8 cellular contexts compared by ENCODE assay signal in the genomic region with DNA sequence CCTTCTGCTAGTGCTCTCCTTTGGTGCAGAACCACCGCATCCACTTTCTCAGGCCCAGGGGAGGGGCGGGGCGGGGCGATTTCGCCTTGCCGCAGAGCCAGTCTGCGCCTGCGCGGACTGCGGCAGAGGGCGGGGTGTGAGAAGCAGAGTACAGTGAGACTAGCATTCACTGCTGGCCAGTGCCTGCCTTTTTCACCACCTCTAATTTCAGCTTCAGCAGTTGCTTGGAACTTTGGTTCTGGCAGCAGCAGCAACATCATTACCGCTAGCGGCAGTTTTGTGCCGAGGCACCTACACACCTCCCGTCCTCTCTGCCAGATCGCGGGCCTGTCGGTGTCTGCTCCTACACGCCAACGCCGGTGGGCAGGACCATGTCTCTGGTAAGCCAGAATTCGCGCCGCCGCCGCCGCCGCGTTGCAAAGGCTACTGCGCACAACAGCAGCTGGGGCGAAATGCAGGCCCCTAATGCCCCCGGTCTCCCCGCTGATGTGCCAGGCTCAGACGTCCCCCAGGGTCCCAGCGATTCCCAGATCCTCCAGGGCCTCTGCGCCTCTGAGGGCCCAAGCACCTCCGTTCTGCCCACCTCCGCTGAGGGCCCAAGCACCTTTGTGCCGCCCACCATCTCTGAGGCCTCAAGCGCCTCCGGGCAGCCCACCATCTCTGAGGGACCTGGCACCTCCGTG. TPM values are rescaled to one million over a fixed set of nuclear protein-coding genes. Genes with fewer than 3 reads are reported as not detected.
DNase-seq lines count a peak whose midpoint lies in the region; ATAC-seq and TF ChIP-seq lines count a peak whose summit lies in the region.

A gene with protein sequence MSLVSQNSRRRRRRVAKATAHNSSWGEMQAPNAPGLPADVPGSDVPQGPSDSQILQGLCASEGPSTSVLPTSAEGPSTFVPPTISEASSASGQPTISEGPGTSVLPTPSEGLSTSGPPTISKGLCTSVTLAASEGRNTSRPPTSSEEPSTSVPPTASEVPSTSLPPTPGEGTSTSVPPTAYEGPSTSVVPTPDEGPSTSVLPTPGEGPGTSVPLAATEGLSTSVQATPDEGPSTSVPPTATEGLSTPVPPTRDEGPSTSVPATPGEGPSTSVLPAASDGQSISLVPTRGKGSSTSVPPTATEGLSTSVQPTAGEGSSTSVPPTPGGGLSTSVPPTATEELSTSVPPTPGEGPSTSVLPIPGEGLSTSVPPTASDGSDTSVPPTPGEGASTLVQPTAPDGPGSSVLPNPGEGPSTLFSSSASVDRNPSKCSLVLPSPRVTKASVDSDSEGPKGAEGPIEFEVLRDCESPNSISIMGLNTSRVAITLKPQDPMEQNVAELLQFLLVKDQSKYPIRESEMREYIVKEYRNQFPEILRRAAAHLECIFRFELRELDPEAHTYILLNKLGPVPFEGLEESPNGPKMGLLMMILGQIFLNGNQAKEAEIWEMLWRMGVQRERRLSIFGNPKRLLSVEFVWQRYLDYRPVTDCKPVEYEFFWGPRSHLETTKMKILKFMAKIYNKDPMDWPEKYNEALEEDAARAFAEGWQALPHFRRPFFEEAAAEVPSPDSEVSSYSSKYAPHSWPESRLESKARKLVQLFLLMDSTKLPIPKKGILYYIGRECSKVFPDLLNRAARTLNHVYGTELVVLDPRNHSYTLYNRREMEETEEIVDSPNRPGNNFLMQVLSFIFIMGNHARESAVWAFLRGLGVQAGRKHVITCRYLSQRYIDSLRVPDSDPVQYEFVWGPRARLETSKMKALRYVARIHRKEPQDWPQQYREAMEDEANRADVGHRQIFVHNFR (plus strand): TSS at position 151 of the 683 bp plus-strand sequence. CDS start 221 bp downstream, at position 372.

- H3K36me3 ChIP-seq in HUES6 (ENCODE audit: control insufficient read depth, insufficient read depth, low read length) (no peaks in the 10 kb centered on the region), ovary (no peaks in the 10 kb centered on the region), thymus (ENCODE audit: control insufficient read depth, insufficient read depth) (no peaks in the 10 kb centered on the region)

- intact Hi-C loops in Right ventricle myocardium inferior (cut with DNase I), result no loop called here
- intact Hi-C loops in ovary (cut with DNase I), result no loop called here

- peak within 1 kb of the TSS; percentile 88 to 93 for H3K27ac Mint-ChIP-seq in activated naive CD4-positive, alpha-beta T cell treated with anti-CD3 and anti-CD28 coated beads, Interleukin-2, amount 50 U/mL, for 72 hours

- H3K27ac ChIP-seq in HUES6 (ENCODE audit: low read depth, low read length) (no peak within 1 kb of the TSS), RWPE1 (no peak within 1 kb of the TSS), ovary (peak within 1 kb of the TSS in 1 of 2 donors; percentile 54), thymus (ENCODE audit: low read depth) (peak within 1 kb of the TSS; percentile 79)

- H3K9me3 Mint-ChIP-seq in activated naive CD4-positive, alpha-beta T cell treated with anti-CD3 and anti-CD28 coated beads, Interleukin-2, amount 50 U/mL, for 72 hours, result no peaks in the 10 kb centered on the region

- CTCF ChIA-PET in RWPE1 (lab: Yijun Ruan, JAX), result no interaction called here

- in situ Hi-C loops in Caki2 (cut with HindIII; ENCODE audit: low pct_unique_long_range_greater_than_20kb, low sequenced_read_pairs), result no loop called here

- TF ChIP-seq POLR2A in ovary (IDR thresholded peaks at IDR 0.05), result no peak

- POLR2A ChIA-PET in RWPE1 (lab: Yijun Ruan, JAX; ENCODE audit: low non-redundant PET), result interaction anchor here (0.6 kb wide), 1 partner anchor 1154 kb away, joined by 3 read pairs; no protein-coding TSS in a partner anchor

- peak within 1 kb of the TSS; percentile 9 for H3K9ac ChIP-seq in HUES6 (ENCODE audit: low read length)

- H3K36me3 Mint-ChIP-seq in activated naive CD4-positive, alpha-beta T cell treated with anti-CD3 and anti-CD28 coated beads, Interleukin-2, amount 50 U/mL, for 72 hours, result no peaks in the 10 kb centered on the region

- no peak for TF ChIP-seq CTCF in RWPE1 (conservative IDR thresholded peaks at IDR 0.05; ENCODE audit: low read depth)
- TF ChIP-seq CTCF in ovary (IDR thresholded peaks at IDR 0.05), result no peak

- WGBS in ovary, 3 donors, result 28 to 42% (median 39%) methylated on average over 41 to 42 of the region's 42 CpGs
- under 1% methylated on average over 42 of the region's 42 CpGs for WGBS in thymus

- H3K4me1 ChIP-seq in HUES6 (ENCODE audit: control insufficient read depth, insufficient read depth, low read length), result no peaks in the 10 kb centered on the region
- H3K4me1 ChIP-seq in ovary (ENCODE audit: insufficient read depth), result peaks cover 2% of the 10 kb centered on the region
- H3K4me1 ChIP-seq in thymus (ENCODE audit: control insufficient read depth, insufficient read depth, low read length), result no peaks in the 10 kb centered on the region

- peak within 1 kb of the TSS; percentile 80 for H3K4me3 ChIP-seq in HUES6 (ENCODE audit: low read depth, low read length)
- peak within 1 kb of the TSS; percentile 67 for H3K4me3 ChIP-seq in ovary
- H3K4me3 ChIP-seq in thymus (ENCODE audit: low read length), result peak within 1 kb of the TSS; percentile 66

- DNase-seq in Caki2 (ENCODE audit: low read depth), result peak; percentile 76
- DNase-seq in RWPE1 (ENCODE audit: low spot score), result peak; percentile 47
- peak; percentile 65 to 76 for DNase-seq in activated naive CD4-positive, alpha-beta T cell treated with anti-CD3 and anti-CD28 coated beads, Interleukin-2, amount 50 U/mL, for 72 hours (ENCODE audit: low spot score in 2 of 2)
- DNase-seq in Right ventricle myocardium inferior (ENCODE audit: missing footprints), result peak; percentile 80
- DNase-seq in ovary, result peak; percentile 75 to 86 (median 82)

- no peaks in the 10 kb centered on the region; the same call in 1 of the 2 replicates for H3K9me3 ChIP-seq in HUES6 (ENCODE audit: control insufficient read depth, insufficient read depth, low read depth, low read length)
- no peaks in the 10 kb centered on the region for H3K9me3 ChIP-seq in ovary
- H3K9me3 ChIP-seq in thymus (ENCODE audit: control insufficient read depth), result no peaks in the 10 kb centered on the region

- H3K27me3 ChIP-seq in HUES6 (ENCODE audit: control insufficient read depth, insufficient read depth, low read length) (peaks cover 12% of the 10 kb centered on the region), ovary (no peaks in the 10 kb centered on the region), thymus (ENCODE audit: control insufficient read depth, insufficient read depth) (no peaks in the 10 kb centered on the region)

- TF ChIP-seq EP300 in ovary (IDR thresholded peaks at IDR 0.05), result no peak

- ATAC-seq in GM21423 (IDR thresholded peaks at IDR 0.05; ENCODE audit: unreplicated experiment) (peak; percentile 91), Right ventricle myocardium inferior (peak; percentile 97)
- peak; percentile 81 to 88 for ATAC-seq in activated naive CD4-positive, alpha-beta T cell treated with anti-CD3 and anti-CD28 coated beads, Interleukin-2, amount 50 U/mL, for 72 hours

RNA-seq across cellular contexts. Expression of the gene that starts here (rescaled TPM):
- 0.46 and 1.7 TPM in 2 replicates for total RNA-seq in Caki2 (2014; rRNA removed; shearing (Covaris generic); ENCODE audit: low replicate concordance)
- 1 to 10 TPM; 4.5 to 4.6 TPM for total RNA-seq in activated naive CD4-positive, alpha-beta T cell treated with anti-CD3 and anti-CD28 coated beads, Interleukin-2, amount 50 U/mL, for 72 hours
- 2.2 TPM for total RNA-seq in Right ventricle myocardium inferior
- total RNA-seq in ovary, result 1 to 10 TPM; 3.8 to 9.5 (median 5.3) TPM
- polyA plus RNA-seq in ovary, result 1 to 10 TPM; 4.3 to 6.7 TPM
- 3.4 TPM for polyA plus RNA-seq in thymus
